ENCODE assay signal across 3 cellular contexts in genomic region chr1:17062751-17063150, GRCh38. TPM values are rescaled to one million over a fixed set of nuclear protein-coding genes. Genes with fewer than 3 reads are reported as not detected.
"Had no signal": no experiment of that assay in that cellular context is flagged by ENCODE, and none has a peak within 500 bp of the region (broad histone marks: within the 10 kb centered on the region; RNA-seq: fewer than 3 reads in every experiment).

No MANE protein-coding gene starts in this region.

RNA-seq across cellular contexts. Expression of gene PADI2, which starts 56.5 kb away (rescaled TPM):
- total RNA-seq: activated CD8-positive, alpha-beta T cell treated with anti-CD3 and anti-CD28 coated beads for 36 hours; fibroblast of lung; natural killer cell treated with Interleukin-12 subunit alpha and Interleukin-12 subunit beta and Interleukin-15 and Interleukin-18, amount 100 ng/mL, for 72 hours had no signal
